Comparison of ENCODE assay signal across 8 cellular contexts in genomic region chr3:150409125-150409526, GRCh38. TPM values are rescaled to one million over a fixed set of nuclear protein-coding genes. Genes with fewer than 3 reads are reported as not detected.
DNase-seq lines count a peak whose midpoint lies in the region; ATAC-seq, FAIRE-seq and TF ChIP-seq lines count a peak whose summit lies in the region.

No MANE protein-coding gene starts in this region.

- H3K4me2 ChIP-seq in HCT116 (ENCODE audit: low read length) = peak overlapping the region; percentile 97
- peak overlapping the region; percentile 89 for H3K4me2 ChIP-seq in HepG2 (ENCODE audit: low read depth, low read length)

- in situ Hi-C loops in HepG2 (cut with HindIII; ENCODE audit: extremely low pct_ligation_motif_present, low pct_unique_long_range_greater_than_20kb) = no loop called here

- TF ChIP-seq RAD21 in HCT116 (IDR thresholded peaks at IDR 0.05; ENCODE audit: low read depth) = no peak
- no peak for TF ChIP-seq RAD21 in HepG2 (CRISPR knock-in tag; IDR thresholded peaks at IDR 0.05)

- H3K36me3 ChIP-seq in BJ (ENCODE audit: control insufficient read depth, insufficient read depth, low read length) (peaks cover 4% of the 10 kb centered on the region; the same call in 1 of the 2 replicates), HCT116 (ENCODE audit: control insufficient read depth in 1 of 2, insufficient read depth in 2 of 2, low read length in 2 of 2) (peaks cover 0 to 11% of the 10 kb centered on the region in 2 experiments; a peak in 3 of 4 replicates), adrenal gland (replicated peaks in 1 of 2) (no peaks in the 10 kb centered on the region), HepG2 (replicated peaks in 1 of 2; ENCODE audit: control insufficient read depth in 1 of 2, insufficient read depth in 2 of 2, low read length in 2 of 2) (no peaks in the 10 kb centered on the region), thyroid gland (no peaks in the 10 kb centered on the region)

- TF ChIP-seq POLR2A in HCT116 (IDR thresholded peaks at IDR 0.05; ENCODE audit: borderline replicate concordance, extremely low read depth, insufficient read depth, insufficient read length) (peak; percentile 3), adrenal gland (IDR thresholded peaks at IDR 0.05) (no peak), HepG2 (IDR thresholded peaks at IDR 0.05; ENCODE audit: insufficient read depth in 1 of 2, low read depth in 2 of 2, low read length in 2 of 2) (no peak), thyroid gland (IDR thresholded peaks at IDR 0.05) (no peak)

- RAD21 ChIA-PET in HCT116 (lab: Charles Lee; ENCODE audit: low non-redundant PET in 1 of 2, low total read pairs in 2 of 2, uncharacterized antibody in 2 of 2, unreplicated experiment in 2 of 2) = interaction anchor here (0.9 to 1.9 kb wide), 3 partner anchors 86 to 105 kb away, joined by 3 to 7 read pairs (median 3); no protein-coding TSS in a partner anchor

- H3K27ac ChIP-seq in HCT116 (ENCODE audit: low read depth, low read length) = peak overlapping the region; percentile 95
- H3K27ac ChIP-seq in adrenal gland = peak overlapping the region; percentile 98 to 100 (median 99)
- peak overlapping the region; percentile 99 for H3K27ac ChIP-seq in HepG2 (ENCODE audit: extremely low read length, insufficient read depth, low read length)
- H3K27ac ChIP-seq in thyroid gland = peak overlapping the region; percentile 99 to 100 (median 100)

- H2AFZ ChIP-seq in HCT116 (ENCODE audit: low read depth, low read length, poor library complexity, severe bottlenecking) (no peak overlapping the region), HepG2 (ENCODE audit: low read length) (no peak overlapping the region)

- FAIRE-seq in HepG2 (lab: Jason Lieb, UNC) = no peak

- BruUV-seq in HCT116 (replicated peaks; lab: Mats Ljungman, UMichigan) (TSS peak; percentile 35), HepG2 (replicated peaks; lab: Mats Ljungman, UMichigan) (TSS peak; percentile 42)

- H4K20me1 ChIP-seq in HCT116 (ENCODE audit: insufficient read depth) (peaks cover 24% of the 10 kb centered on the region), HepG2 (ENCODE audit: insufficient read depth, low read length) (peaks cover 47% of the 10 kb centered on the region)

- POLR2A ChIA-PET in BJ (lab: Charles Lee) = interaction anchor here (0.6 to 1.3 kb wide), 4 partner anchors 112 to 733 kb away, joined by 4 to 16 read pairs (median 6); partner anchors contain the start of gene PFN2
- POLR2A ChIA-PET in HCT116 (lab: Charles Lee) = interaction anchor here (1.1 to 2.4 kb wide), 8 partner anchors 8 to 86 kb away, joined by 3 to 7 read pairs (median 4); no protein-coding TSS in a partner anchor
- POLR2A ChIA-PET in HepG2 (lab: Yijun Ruan, JAX) = interaction anchor here (0.7 to 2.3 kb wide), 10 partner anchors 8 to 769 kb away, joined by 3 to 10 read pairs (median 4); partner anchors contain the start of genes EIF2A, PFN2, SERP1 and SIAH2

- peak overlapping the region; percentile 88 for H3K9ac ChIP-seq in HCT116 (ENCODE audit: low read length)
- peak overlapping the region; percentile 90 for H3K9ac ChIP-seq in HepG2 (ENCODE audit: insufficient read depth, low read depth, low read length)

- H3K9me2 ChIP-seq in HCT116 (ENCODE audit: insufficient read depth) = no peaks in the 10 kb centered on the region

- CTCF ChIA-PET in BJ (lab: Yijun Ruan, JAX) = interaction anchor here (0.6 to 6.0 kb wide), 16 partner anchors 9 to 182 kb away, joined by 3 to 48 read pairs (median 4); no protein-coding TSS in a partner anchor
- CTCF ChIA-PET in HCT116 (lab: Charles Lee) = interaction anchor here (1.2 to 2.2 kb wide), 4 partner anchors 36 to 170 kb away, joined by 3 to 12 read pairs (median 4); no protein-coding TSS in a partner anchor
- CTCF ChIA-PET in HepG2 (lab: Yijun Ruan, JAX; ENCODE audit: low intra/inter-chr PET ratio, low total read pairs) = no interaction called here

- TF ChIP-seq CTCF in BJ (IDR thresholded peaks at IDR 0.05; ENCODE audit: insufficient read depth, low read depth, low read length) = no peak
- no peak for TF ChIP-seq CTCF in HCT116 (IDR thresholded peaks at IDR 0.05 in 2 of 3, conservative IDR thresholded peaks at IDR 0.05 in 1 of 3; ENCODE audit: borderline replicate concordance in 1 of 3, insufficient read depth in 1 of 3, low read depth in 2 of 3, low read length in 2 of 3)
- peak in 1 of 6 experiments; percentile 8 for TF ChIP-seq CTCF in adrenal gland (IDR thresholded peaks at IDR 0.05)
- TF ChIP-seq CTCF in HepG2 (CRISPR knock-in tag; IDR thresholded peaks at IDR 0.05) = no peak
- TF ChIP-seq CTCF in thyroid gland (IDR thresholded peaks at IDR 0.05) = no peak

- peak overlapping the region; percentile 84 for H3K4me3 ChIP-seq in BJ (ENCODE audit: low read depth, low read length)
- H3K4me3 ChIP-seq in HCT116 (replicated peaks in 1 of 2; ENCODE audit: low read depth in 1 of 2, low read length in 2 of 2) = peak overlapping the region; percentile 70 to 85
- peak overlapping the region; percentile 63 to 90 (median 76) for H3K4me3 ChIP-seq in adrenal gland
- peak overlapping the region; percentile 89 to 97 (median 90) for H3K4me3 ChIP-seq in HepG2 (replicated peaks in 1 of 3; ENCODE audit: insufficient read depth in 1 of 3, low read depth in 2 of 3, low read length in 3 of 3)
- peak overlapping the region; percentile 87 to 94 (median 94) for H3K4me3 ChIP-seq in thyroid gland (replicated peaks in 1 of 3)

- no peak for TF ChIP-seq EP300 in HepG2 (IDR thresholded peaks at IDR 0.05; ENCODE audit: low read depth in 2 of 2, low read length in 2 of 2)
- no peak for TF ChIP-seq EP300 in HepG2 (CRISPR knock-in tag; IDR thresholded peaks at IDR 0.05; ENCODE audit: borderline replicate concordance)

- H3K4me1 ChIP-seq in HCT116 (ENCODE audit: control insufficient read depth in 1 of 2, insufficient read depth in 2 of 2, low read length in 2 of 2) = peaks cover 10 to 40% of the 10 kb centered on the region in 2 experiments
- peaks cover 17 to 38% of the 10 kb centered on the region in 2 donors for H3K4me1 ChIP-seq in adrenal gland (replicated peaks in 1 of 2)
- peaks cover 13% of the 10 kb centered on the region for H3K4me1 ChIP-seq in HepG2 (ENCODE audit: insufficient read depth, low read length)
- peaks cover 7 to 12% of the 10 kb centered on the region in 2 donors for H3K4me1 ChIP-seq in thyroid gland

- WGBS in adrenal gland, 4 donors = 0 to 1% (median 0%) methylated on average over 13 to 31 of the region's 31 CpGs
- WGBS in HepG2 (ENCODE audit: low lambda C conversion rate) = 0% methylated on average over 9 of the region's 31 CpGs
- 0% methylated on average over 10 to 27 of the region's 31 CpGs for WGBS in thyroid gland, 2 donors

- H3K79me2 ChIP-seq in HCT116 (ENCODE audit: insufficient read depth, low read length) (peaks cover 54% of the 10 kb centered on the region), HepG2 (ENCODE audit: insufficient read depth, low read length) (peaks cover 50% of the 10 kb centered on the region)

- ATAC-seq in HCT116 (peak; percentile 2; the same call in 1 of the 2 replicates), HepG2 (peak; percentile 20)

- H3K9me3 ChIP-seq in HCT116 (ENCODE audit: control insufficient read depth in 1 of 2, insufficient read depth in 1 of 2, low read depth in 1 of 2, low read length in 2 of 2) (no peaks in the 10 kb centered on the region), adrenal gland (replicated peaks in 1 of 3) (no peaks in the 10 kb centered on the region), HepG2 (ENCODE audit: low read length) (no peaks in the 10 kb centered on the region), thyroid gland (no peaks in the 10 kb centered on the region)

- DNase-seq in BJ (ENCODE audit: low read depth) (no peak), HCT116 (ENCODE audit: low read depth, low spot score) (no peak), adrenal gland (peak in 6 of 7 donors; percentile 54 to 74 (median 60)), HepG2 (ENCODE audit: low spot score) (no peak), thyroid gland (no peak), 8988T (no peak), RKO (ENCODE audit: low spot score) (no peak), SKM-1 treated with dmso at 0.1 percent for 144 hours (lab: John Stamatoyannopoulos, UW; ENCODE audit: unreplicated experiment) (no peak)

- H3K27me3 ChIP-seq in BJ (ENCODE audit: control insufficient read depth, insufficient read depth, low read length) (no peaks in the 10 kb centered on the region), HCT116 (ENCODE audit: insufficient read depth, low read length) (no peaks in the 10 kb centered on the region), adrenal gland (no peaks in the 10 kb centered on the region), HepG2 (ENCODE audit: control insufficient read depth in 1 of 2, insufficient read depth in 2 of 2, low read length in 2 of 2) (no peaks in the 10 kb centered on the region; a peak in 1 of 5 replicates), thyroid gland (no peaks in the 10 kb centered on the region)

- intact Hi-C loops in HCT116 (cut with micrococcal nuclease) = loop anchor here (2.0 to 5.0 kb wide), 4 partner anchors 37 to 170 kb away; no protein-coding TSS in a partner anchor
- intact Hi-C loops in adrenal gland (cut with DNase I) = no loop called here
- intact Hi-C loops in HepG2 (cut with micrococcal nuclease; ENCODE audit: unreplicated experiment) = loop anchor here (2.0 to 10.0 kb wide), 3 partner anchors 36 to 356 kb away; partner anchors contain the start of gene SIAH2
- intact Hi-C loops in thyroid gland (cut with DNase I) = no loop called here

RNA-seq across cellular contexts. Expression of gene TSC22D2, which starts 1.0 kb away (rescaled TPM):
- polyA plus RNA-seq in BJ (2011; rRNA removed) (8.4 and 13.9 TPM in 2 replicates), adrenal gland (10 to 100 TPM; 11.9 to 16.7 (median 15.8) TPM), HepG2 (2011; rRNA removed) (4.6 and 5.5 TPM in 2 replicates)
- 25.4 and 26.1 TPM in 2 replicates for polyA minus RNA-seq in BJ (2011; rRNA and poly(A)+ RNA removed)
- total RNA-seq in HCT116 (2021; ENCODE audit: unreplicated experiment) (20.0 TPM), adrenal gland (10 to 100 TPM in 7 of 8 donors, 1 to 10 TPM in 1; 8.3 to 22.6 (median 19.1) TPM), HepG2 (2016; rRNA removed; fragmentation: Illumina TruSeq; extraction: Trizol) (8.2 and 11.5 TPM in 2 replicates), thyroid gland (10 to 100 TPM; 14.4 to 35.1 (median 21.2) TPM)
- 10.4 and 11.7 TPM in 2 replicates for polyA plus RNA-seq in HCT116 (2012)
- total RNA-seq in HepG2 (2016; cell fraction: cytosol; rRNA removed; fragmentation: Illumina TruSeq; extraction: Trizol; ENCODE audit: low read depth) = 0.79 and 0.81 TPM in 2 replicates
- 7.1 and 9.7 TPM in 2 replicates for total RNA-seq in HepG2 (2016; cell fraction: insoluble cytoplasmic fraction; rRNA removed; fragmentation: Illumina TruSeq; extraction: Trizol)
- total RNA-seq in HepG2 (2016; cell fraction: membrane; rRNA removed; fragmentation: Illumina TruSeq; extraction: Trizol) = 3.6 TPM in 2 replicates
- total RNA-seq in HepG2 (2016; cell fraction: nucleus; rRNA removed; fragmentation: Illumina TruSeq; extraction: Trizol) = 16.7 and 18.7 TPM in 2 replicates
- polyA plus RNA-seq in HepG2 (2011; cell fraction: cytosol; rRNA removed) = 1.6 and 2.1 TPM in 2 replicates
- 4.8 and 5.0 TPM in 2 replicates for polyA plus RNA-seq in HepG2 (2011; cell fraction: nucleus; rRNA removed)
- polyA plus RNA-seq in HepG2 (2012) = 9.0 and 10.8 TPM in 2 replicates
- polyA plus RNA-seq in HepG2 (2016; cell fraction: cytosol; fragmentation: Illumina TruSeq; extraction: Trizol; ENCODE audit: low read depth) = 0.38 and 0.61 TPM in 2 replicates
- 11.1 and 16.7 TPM in 2 replicates for polyA plus RNA-seq in HepG2 (2016; cell fraction: insoluble cytoplasmic fraction; fragmentation: Illumina TruSeq; extraction: Trizol; ENCODE audit: low read depth)
- 2.5 and 3.1 TPM in 2 replicates for polyA plus RNA-seq in HepG2 (2016; cell fraction: membrane; fragmentation: Illumina TruSeq; extraction: Trizol; ENCODE audit: low read depth)
- polyA plus RNA-seq in HepG2 (2016; cell fraction: nucleus; fragmentation: Illumina TruSeq; extraction: Trizol; ENCODE audit: insufficient read depth, low read depth) = 24.7 and 29.1 TPM in 2 replicates
- polyA minus RNA-seq in HepG2 (2011; rRNA and poly(A)+ RNA removed; ENCODE audit: low replicate concordance) = 5.0 and 13.7 TPM in 2 replicates
- 10.4 and 11.1 TPM in 2 replicates for polyA minus RNA-seq in HepG2 (2011; cell fraction: cytosol; rRNA and poly(A)+ RNA removed)
- 44.8 and 57.3 TPM in 2 replicates for polyA minus RNA-seq in HepG2 (2011; cell fraction: nucleus; rRNA and poly(A)+ RNA removed)

Comparison
In these comparisons a context has a peak if more than half of its experiments do, and no peak if none do; other contexts are left out.
1. DNase-seq: peak in adrenal gland (6 of 7); none in BJ (single experiment), HCT116 (single experiment), HepG2 (single experiment), thyroid gland (0 of 2), 8988T (single experiment), RKO (single experiment) and SKM-1 treated with dmso at 0.1 percent for 144 hours (single experiment).
2. intact Hi-C loops: an anchor here in HCT116 (2.0 to 5.0 kb wide) and HepG2 (2.0 to 10.0 kb wide); none called in adrenal gland and thyroid gland.
3. Peak in every context shown above with its lines, with median percentiles within 50 percentile points of each other: H3K4me3 ChIP-seq and H3K27ac ChIP-seq.